12 cellular contexts compared by ENCODE assay signal in genomic region chrX:121649414-121649813, GRCh38.
"Had no signal": no experiment of that assay in that cellular context is flagged by ENCODE, and none has a peak within 500 bp of the region (broad histone marks: within the 10 kb centered on the region; RNA-seq: fewer than 3 reads in every experiment).

No MANE protein-coding gene starts in this region.

- H3K4me1 ChIP-seq: tibial nerve, vagina had no signal

- DNase-seq: activated CD4-positive, alpha-beta T cell treated with anti-CD3 and anti-CD28 coated beads, Interleukin-2, amount 50 U/mL, for 4 hours; activated gamma-delta T cell; activated T-cell treated with anti-CD3 and anti-CD28 coated beads, Interleukin-2, amount 50 U/mL, for 4 hours; amygdala; glutamatergic neuron; left colon; mucosa of descending colon; naive thymus-derived CD8-positive, alpha-beta T cell; right cardiac atrium had no signal

- H3K4me3 ChIP-seq: mucosa of descending colon, smooth muscle cell, tibial nerve, vagina had no signal

- H3K27me3 ChIP-seq: tibial nerve, vagina had no signal

- H3K9me3 ChIP-seq: mucosa of descending colon, tibial nerve, vagina had no signal

- H3K36me3 ChIP-seq: tibial nerve, vagina had no signal

- H3K27ac ChIP-seq: tibial nerve, vagina had no signal
